8 cellular contexts compared by ENCODE assay signal in genomic region chr10:61896854-61897661, GRCh38. TPM values are rescaled to one million over a fixed set of nuclear protein-coding genes. Genes with fewer than 3 reads are reported as not detected.
DNase-seq lines count a peak whose midpoint lies in the region; ATAC-seq and TF ChIP-seq lines count a peak whose summit lies in the region.

No MANE protein-coding gene starts in this region.

- peak; percentile 32 for DNase-seq in NK-92 treated with Interleukin-12 subunit alpha and Interleukin-12 subunit beta, amount 100 ng/mL, for 24 hours (lab: John Stamatoyannopoulos, UW)
- DNase-seq in NK-92 (lab: John Stamatoyannopoulos, UW; ENCODE audit: unreplicated experiment): no peak
- peak; percentile 67 for DNase-seq in HFF-Myc (ENCODE audit: extremely low read depth, low read depth)
- peak; percentile 50 for DNase-seq in MG63
- peak; percentile 63 for DNase-seq in activated CD4-positive, alpha-beta T cell treated with anti-CD3 and anti-CD28 coated beads for 48 hours
- peak; percentile 78 for DNase-seq in lower lobe of right lung
- peak; percentile 46 to 85 for DNase-seq in stimulated activated effector memory CD8-positive, alpha-beta T cell treated with anti-CD3 and anti-CD28 coated beads, Interleukin-12 subunit alpha, Interleukin-12 subunit beta, amount 100 ng/mL, for 72 hours (ENCODE audit: low spot score in 2 of 2)

- H3K9me3 ChIP-seq in MG63: no peaks in the 10 kb centered on the region
- H3K9me3 ChIP-seq in ectodermal cell (ENCODE audit: control insufficient read depth, low read length): no peaks in the 10 kb centered on the region
- H3K9me3 ChIP-seq in lower lobe of right lung: no peaks in the 10 kb centered on the region

- TF ChIP-seq CTCF in HFF-Myc (IDR thresholded peaks at IDR 0.05; ENCODE audit: low read depth, low read length, missing control alignments) (peak; percentile 72), lower lobe of right lung (IDR thresholded peaks at IDR 0.05) (peak; percentile 64)

- H3K4me3 ChIP-seq in HFF-Myc (replicated peaks; ENCODE audit: low read depth, low read length) (no peak overlapping the region), MG63 (no peak overlapping the region), ectodermal cell (ENCODE audit: insufficient read depth, low read depth, low read length) (peak overlapping the region; percentile 33), lower lobe of right lung (peak overlapping the region; percentile 53)

- no peak overlapping the region for H3K27ac ChIP-seq in ectodermal cell (ENCODE audit: insufficient read depth, low read depth, low read length, poor library complexity, severe bottlenecking)
- H3K27ac ChIP-seq in lower lobe of right lung: peak overlapping the region; percentile 67

- H3K36me3 ChIP-seq in MG63 (no peaks in the 10 kb centered on the region), ectodermal cell (ENCODE audit: control insufficient read depth, insufficient read depth, low read length) (no peaks in the 10 kb centered on the region), lower lobe of right lung (no peaks in the 10 kb centered on the region)

- no peaks in the 10 kb centered on the region for H3K9me3 Mint-ChIP-seq in stimulated activated effector memory CD8-positive, alpha-beta T cell treated with anti-CD3 and anti-CD28 coated beads, Interleukin-12 subunit alpha, Interleukin-12 subunit beta, amount 100 ng/mL, for 72 hours

- H3K4me1 Mint-ChIP-seq in stimulated activated effector memory CD8-positive, alpha-beta T cell treated with anti-CD3 and anti-CD28 coated beads, Interleukin-12 subunit alpha, Interleukin-12 subunit beta, amount 100 ng/mL, for 72 hours: peaks cover 32% of the 10 kb centered on the region

- H3K4me3 Mint-ChIP-seq in stimulated activated effector memory CD8-positive, alpha-beta T cell treated with anti-CD3 and anti-CD28 coated beads, Interleukin-12 subunit alpha, Interleukin-12 subunit beta, amount 100 ng/mL, for 72 hours: peak overlapping the region; percentile 75

- intact Hi-C loops in lower lobe of right lung (cut with DNase I): no loop called here

- peak overlapping the region; percentile 83 for H3K27ac Mint-ChIP-seq in stimulated activated effector memory CD8-positive, alpha-beta T cell treated with anti-CD3 and anti-CD28 coated beads, Interleukin-12 subunit alpha, Interleukin-12 subunit beta, amount 100 ng/mL, for 72 hours

- 13 to 19% methylated on average over 32 of the region's 32 CpGs for whole genome bisulfite sequencing in ectodermal cell, 2 experiments

- H3K36me3 Mint-ChIP-seq in stimulated activated effector memory CD8-positive, alpha-beta T cell treated with anti-CD3 and anti-CD28 coated beads, Interleukin-12 subunit alpha, Interleukin-12 subunit beta, amount 100 ng/mL, for 72 hours: peaks cover 26% of the 10 kb centered on the region

- H3K27me3 ChIP-seq in MG63 (no peaks in the 10 kb centered on the region), ectodermal cell (ENCODE audit: control insufficient read depth, insufficient read depth, low read length, poor library complexity, severe bottlenecking) (peaks cover 40% of the 10 kb centered on the region), lower lobe of right lung (ENCODE audit: low read depth) (no peaks in the 10 kb centered on the region)

- ATAC-seq in lower lobe of right lung: peak; percentile 88 to 92
- peak; percentile 82 for ATAC-seq in stimulated activated effector memory CD8-positive, alpha-beta T cell treated with anti-CD3 and anti-CD28 coated beads, Interleukin-12 subunit alpha, Interleukin-12 subunit beta, amount 100 ng/mL, for 72 hours

- H3K4me1 ChIP-seq in ectodermal cell (ENCODE audit: control insufficient read depth, insufficient read depth, low read length) (peaks cover 8% of the 10 kb centered on the region), lower lobe of right lung (peaks cover 29% of the 10 kb centered on the region)

RNA-seq across cellular contexts. Expression of gene ARID5B, which starts 4.4 kb away (rescaled TPM):
- 12.8 and 15.3 TPM in 2 replicates for total RNA-seq in MG63 (2014; rRNA removed; shearing (Covaris generic); ENCODE audit: low replicate concordance)
- polyA plus RNA-seq in ectodermal cell (2013, experiment 1 of 4): 5.1 TPM
- 4.7 TPM for polyA plus RNA-seq in ectodermal cell (2013, experiment 2 of 4)
- polyA plus RNA-seq in ectodermal cell (2013, experiment 3 of 4): 4.9 TPM
- 5.2 TPM for polyA plus RNA-seq in ectodermal cell (2013, experiment 4 of 4)
- total RNA-seq in lower lobe of right lung: 29.8 TPM

Comparison
In these comparisons a context has a peak if more than half of its experiments do, and no peak if none do; other contexts are left out.
1. H3K4me3 ChIP-seq: peak in ectodermal cell (single experiment) and lower lobe of right lung (single experiment); none in HFF-Myc (single experiment) and MG63 (single experiment).